Comparison of ENCODE assay signal across 1 cellular context in genomic region chr10:5165738-5166137, GRCh38.
TF ChIP-seq lines count a peak whose summit lies in the region.

No MANE protein-coding gene starts in this region.

TF ChIP-seq in HepG2, 621 proteins besides CTCF, POLR2A, EP300 and RAD21 (continued from another document):
- TF ChIP-seq, protein P1, sequence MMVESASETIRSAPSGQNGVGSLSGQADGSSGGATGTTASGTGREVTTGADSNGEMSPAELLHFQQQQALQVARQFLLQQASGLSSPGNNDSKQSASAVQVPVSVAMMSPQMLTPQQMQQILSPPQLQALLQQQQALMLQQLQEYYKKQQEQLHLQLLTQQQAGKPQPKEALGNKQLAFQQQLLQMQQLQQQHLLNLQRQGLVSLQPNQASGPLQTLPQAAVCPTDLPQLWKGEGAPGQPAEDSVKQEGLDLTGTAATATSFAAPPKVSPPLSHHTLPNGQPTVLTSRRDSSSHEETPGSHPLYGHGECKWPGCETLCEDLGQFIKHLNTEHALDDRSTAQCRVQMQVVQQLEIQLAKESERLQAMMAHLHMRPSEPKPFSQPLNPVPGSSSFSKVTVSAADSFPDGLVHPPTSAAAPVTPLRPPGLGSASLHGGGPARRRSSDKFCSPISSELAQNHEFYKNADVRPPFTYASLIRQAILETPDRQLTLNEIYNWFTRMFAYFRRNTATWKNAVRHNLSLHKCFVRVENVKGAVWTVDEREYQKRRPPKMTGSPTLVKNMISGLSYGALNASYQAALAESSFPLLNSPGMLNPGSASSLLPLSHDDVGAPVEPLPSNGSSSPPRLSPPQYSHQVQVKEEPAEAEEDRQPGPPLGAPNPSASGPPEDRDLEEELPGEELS (CRISPR knock-in tag; IDR thresholded peaks at IDR 0.05): no peak
- TF ChIP-seq GATAD1 (CRISPR knock-in tag; IDR thresholded peaks at IDR 0.05) (no peak), MTF1 (CRISPR knock-in tag; IDR thresholded peaks at IDR 0.05) (no peak), ZNF430 (CRISPR knock-in tag; IDR thresholded peaks at IDR 0.05) (no peak), THAP8 (CRISPR knock-in tag; IDR thresholded peaks at IDR 0.05; ENCODE audit: borderline replicate concordance) (no peak), CBX1 (IDR thresholded peaks at IDR 0.05; ENCODE audit: low read depth) (peak; percentile 98), ZNF776 (CRISPR knock-in tag; IDR thresholded peaks at IDR 0.05) (no peak), CENPT (CRISPR knock-in tag; IDR thresholded peaks at IDR 0.05; ENCODE audit: low read depth) (no peak), FOXA3 (CRISPR knock-in tag; IDR thresholded peaks at IDR 0.05) (no peak), HDAC2 (CRISPR knock-in tag; IDR thresholded peaks at IDR 0.05) (peak; percentile 55; the same call in 1 of the 2 replicates), MXD3 (CRISPR knock-in tag; IDR thresholded peaks at IDR 0.05) (no peak), MLLT10 (CRISPR knock-in tag; IDR thresholded peaks at IDR 0.05) (no peak), ZNF780A (CRISPR knock-in tag; IDR thresholded peaks at IDR 0.05) (no peak), ZSCAN20 (CRISPR knock-in tag; IDR thresholded peaks at IDR 0.05; ENCODE audit: borderline replicate concordance) (no peak), ZNF605 (CRISPR knock-in tag; IDR thresholded peaks at IDR 0.05) (no peak), ZNF331 (CRISPR knock-in tag; IDR thresholded peaks at IDR 0.05) (peak; percentile 80), HOMEZ (CRISPR knock-in tag; IDR thresholded peaks at IDR 0.05; ENCODE audit: low read depth) (peak; percentile 60; the same call in 1 of the 2 replicates), NFKB2 (CRISPR knock-in tag; IDR thresholded peaks at IDR 0.05; ENCODE audit: borderline replicate concordance) (no peak), HOXD1 (CRISPR knock-in tag; IDR thresholded peaks at IDR 0.05) (no peak), ZBTB34 (CRISPR knock-in tag; IDR thresholded peaks at IDR 0.05) (no peak), ZMYM4 (CRISPR knock-in tag; IDR thresholded peaks at IDR 0.05) (peak; percentile 50; the same call in 1 of the 2 replicates)
- TF ChIP-seq, protein P2, sequence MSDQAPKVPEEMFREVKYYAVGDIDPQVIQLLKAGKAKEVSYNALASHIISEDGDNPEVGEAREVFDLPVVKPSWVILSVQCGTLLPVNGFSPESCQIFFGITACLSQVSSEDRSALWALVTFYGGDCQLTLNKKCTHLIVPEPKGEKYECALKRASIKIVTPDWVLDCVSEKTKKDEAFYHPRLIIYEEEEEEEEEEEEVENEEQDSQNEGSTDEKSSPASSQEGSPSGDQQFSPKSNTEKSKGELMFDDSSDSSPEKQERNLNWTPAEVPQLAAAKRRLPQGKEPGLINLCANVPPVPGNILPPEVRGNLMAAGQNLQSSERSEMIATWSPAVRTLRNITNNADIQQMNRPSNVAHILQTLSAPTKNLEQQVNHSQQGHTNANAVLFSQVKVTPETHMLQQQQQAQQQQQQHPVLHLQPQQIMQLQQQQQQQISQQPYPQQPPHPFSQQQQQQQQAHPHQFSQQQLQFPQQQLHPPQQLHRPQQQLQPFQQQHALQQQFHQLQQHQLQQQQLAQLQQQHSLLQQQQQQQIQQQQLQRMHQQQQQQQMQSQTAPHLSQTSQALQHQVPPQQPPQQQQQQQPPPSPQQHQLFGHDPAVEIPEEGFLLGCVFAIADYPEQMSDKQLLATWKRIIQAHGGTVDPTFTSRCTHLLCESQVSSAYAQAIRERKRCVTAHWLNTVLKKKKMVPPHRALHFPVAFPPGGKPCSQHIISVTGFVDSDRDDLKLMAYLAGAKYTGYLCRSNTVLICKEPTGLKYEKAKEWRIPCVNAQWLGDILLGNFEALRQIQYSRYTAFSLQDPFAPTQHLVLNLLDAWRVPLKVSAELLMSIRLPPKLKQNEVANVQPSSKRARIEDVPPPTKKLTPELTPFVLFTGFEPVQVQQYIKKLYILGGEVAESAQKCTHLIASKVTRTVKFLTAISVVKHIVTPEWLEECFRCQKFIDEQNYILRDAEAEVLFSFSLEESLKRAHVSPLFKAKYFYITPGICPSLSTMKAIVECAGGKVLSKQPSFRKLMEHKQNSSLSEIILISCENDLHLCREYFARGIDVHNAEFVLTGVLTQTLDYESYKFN (CRISPR knock-in tag; conservative IDR thresholded peaks at IDR 0.05): no peak
- TF ChIP-seq, protein P3, sequence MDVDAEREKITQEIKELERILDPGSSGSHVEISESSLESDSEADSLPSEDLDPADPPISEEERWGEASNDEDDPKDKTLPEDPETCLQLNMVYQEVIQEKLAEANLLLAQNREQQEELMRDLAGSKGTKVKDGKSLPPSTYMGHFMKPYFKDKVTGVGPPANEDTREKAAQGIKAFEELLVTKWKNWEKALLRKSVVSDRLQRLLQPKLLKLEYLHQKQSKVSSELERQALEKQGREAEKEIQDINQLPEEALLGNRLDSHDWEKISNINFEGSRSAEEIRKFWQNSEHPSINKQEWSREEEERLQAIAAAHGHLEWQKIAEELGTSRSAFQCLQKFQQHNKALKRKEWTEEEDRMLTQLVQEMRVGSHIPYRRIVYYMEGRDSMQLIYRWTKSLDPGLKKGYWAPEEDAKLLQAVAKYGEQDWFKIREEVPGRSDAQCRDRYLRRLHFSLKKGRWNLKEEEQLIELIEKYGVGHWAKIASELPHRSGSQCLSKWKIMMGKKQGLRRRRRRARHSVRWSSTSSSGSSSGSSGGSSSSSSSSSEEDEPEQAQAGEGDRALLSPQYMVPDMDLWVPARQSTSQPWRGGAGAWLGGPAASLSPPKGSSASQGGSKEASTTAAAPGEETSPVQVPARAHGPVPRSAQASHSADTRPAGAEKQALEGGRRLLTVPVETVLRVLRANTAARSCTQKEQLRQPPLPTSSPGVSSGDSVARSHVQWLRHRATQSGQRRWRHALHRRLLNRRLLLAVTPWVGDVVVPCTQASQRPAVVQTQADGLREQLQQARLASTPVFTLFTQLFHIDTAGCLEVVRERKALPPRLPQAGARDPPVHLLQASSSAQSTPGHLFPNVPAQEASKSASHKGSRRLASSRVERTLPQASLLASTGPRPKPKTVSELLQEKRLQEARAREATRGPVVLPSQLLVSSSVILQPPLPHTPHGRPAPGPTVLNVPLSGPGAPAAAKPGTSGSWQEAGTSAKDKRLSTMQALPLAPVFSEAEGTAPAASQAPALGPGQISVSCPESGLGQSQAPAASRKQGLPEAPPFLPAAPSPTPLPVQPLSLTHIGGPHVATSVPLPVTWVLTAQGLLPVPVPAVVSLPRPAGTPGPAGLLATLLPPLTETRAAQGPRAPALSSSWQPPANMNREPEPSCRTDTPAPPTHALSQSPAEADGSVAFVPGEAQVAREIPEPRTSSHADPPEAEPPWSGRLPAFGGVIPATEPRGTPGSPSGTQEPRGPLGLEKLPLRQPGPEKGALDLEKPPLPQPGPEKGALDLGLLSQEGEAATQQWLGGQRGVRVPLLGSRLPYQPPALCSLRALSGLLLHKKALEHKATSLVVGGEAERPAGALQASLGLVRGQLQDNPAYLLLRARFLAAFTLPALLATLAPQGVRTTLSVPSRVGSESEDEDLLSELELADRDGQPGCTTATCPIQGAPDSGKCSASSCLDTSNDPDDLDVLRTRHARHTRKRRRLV (CRISPR knock-in tag; IDR thresholded peaks at IDR 0.05): no peak
- TF ChIP-seq, protein P4, sequence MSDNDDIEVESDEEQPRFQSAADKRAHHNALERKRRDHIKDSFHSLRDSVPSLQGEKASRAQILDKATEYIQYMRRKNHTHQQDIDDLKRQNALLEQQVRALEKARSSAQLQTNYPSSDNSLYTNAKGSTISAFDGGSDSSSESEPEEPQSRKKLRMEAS (IDR thresholded peaks at IDR 0.05): no peak
TF ChIP-seq in HepG2: peak in this region for 18.
